Comparison of ENCODE assay signal across 2 cellular contexts in the genomic region with DNA sequence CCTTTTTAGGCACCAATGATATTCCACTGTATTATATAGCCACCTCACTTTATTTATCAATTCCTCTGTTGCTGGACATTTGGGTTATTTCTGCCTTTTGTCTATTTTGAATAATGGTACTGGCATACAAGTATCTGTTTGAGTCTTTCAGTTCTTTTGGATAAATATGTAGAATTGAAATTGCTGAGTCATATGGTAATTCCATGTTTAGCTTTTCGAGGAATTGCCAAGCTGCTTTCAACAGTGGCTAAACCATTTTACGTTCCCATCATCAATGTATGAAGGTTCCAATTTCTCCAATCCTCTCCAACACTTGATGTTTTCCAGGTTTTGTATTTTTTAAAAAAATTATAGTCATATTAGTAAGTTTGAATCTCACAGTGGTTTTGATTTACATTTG.
A peak's percentile ranks its signal among the peaks of the same experiment; 100 is the strongest.
TF ChIP-seq lines count a peak whose summit lies in the region.

No MANE protein-coding gene starts in this region.

TF ChIP-seq in A549, 52 proteins besides CTCF, POLR2A, EP300 and RAD21:
- peak; percentile 92 for TF ChIP-seq MAFK (IDR thresholded peaks at IDR 0.05; ENCODE audit: partially characterized antibody)
- TF ChIP-seq MYC (IDR thresholded peaks at IDR 0.05; ENCODE audit: borderline replicate concordance, low read length), result no peak
- peak; percentile 82 for TF ChIP-seq NFE2L2 (conservative IDR thresholded peaks at IDR 0.05; ENCODE audit: low read length)

TF ChIP-seq in H1, 55 proteins besides CTCF, POLR2A, EP300 and RAD21:
- TF ChIP-seq TAF1 (IDR thresholded peaks at IDR 0.05; ENCODE audit: low read depth, low read length) (no peak), TCF12 (IDR thresholded peaks at IDR 0.05; ENCODE audit: low read depth, low read length) (no peak), MAFK (IDR thresholded peaks at IDR 0.05; ENCODE audit: low read depth, low read length) (peak; percentile 57; the same call in 1 of the 2 replicates)
TF ChIP-seq in H1: peak in this region for 1.
